In the genomic region with DNA sequence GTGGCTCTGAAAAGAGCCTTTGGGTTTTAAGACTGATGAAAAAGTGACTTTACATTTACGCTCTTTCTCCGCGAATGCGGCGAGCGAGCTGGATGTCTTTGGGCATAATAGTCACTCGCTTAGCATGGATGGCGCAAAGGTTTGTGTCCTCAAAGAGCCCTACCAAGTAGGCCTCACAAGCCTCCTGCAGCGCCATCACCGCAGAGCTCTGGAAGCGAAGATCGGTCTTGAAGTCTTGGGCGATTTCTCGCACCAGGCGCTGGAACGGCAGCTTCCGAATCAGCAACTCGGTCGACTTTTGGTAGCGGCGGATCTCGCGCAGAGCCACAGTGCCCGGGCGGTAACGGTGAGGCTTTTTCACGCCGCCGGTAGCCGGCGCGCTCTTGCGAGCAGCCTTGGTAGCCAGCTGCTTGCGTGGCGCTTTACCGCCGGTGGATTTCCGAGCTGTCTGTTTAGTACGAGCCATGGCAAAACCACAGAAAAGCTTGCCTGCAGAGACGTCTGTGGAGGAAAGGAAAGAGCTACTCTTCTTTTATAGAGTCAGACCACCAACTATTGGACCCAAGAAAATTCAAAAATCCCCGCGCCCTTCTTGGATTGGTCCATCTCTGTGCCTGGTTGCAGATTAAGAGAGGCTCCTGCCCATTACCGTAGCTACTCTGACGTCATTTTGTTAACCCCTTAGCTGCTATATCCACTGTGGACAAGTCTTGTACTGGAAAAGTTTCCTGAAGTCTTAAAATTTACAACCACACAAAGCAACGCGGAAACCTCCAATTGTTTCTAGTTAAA, we compare ENCODE assay signal across 8 cellular contexts. TPM values are rescaled to one million over a fixed set of nuclear protein-coding genes. Genes with fewer than 3 reads are reported as not detected.
DNase-seq lines count a peak whose midpoint lies in the region; TF ChIP-seq lines count a peak whose summit lies in the region.

No MANE protein-coding gene starts in this region.

- H2BK15ac ChIP-seq in H9 (ENCODE audit: low read depth, low read length) = no peak overlapping the region

- H3K4ac ChIP-seq in H9 (ENCODE audit: low read depth, low read length) = no peak overlapping the region; the same call in 1 of the 2 replicates

- H3K23ac ChIP-seq in H9 (ENCODE audit: insufficient read length, low read depth, low read length) = no peak overlapping the region

- H3K27ac ChIP-seq in H9 (ENCODE audit: insufficient read length, low read depth, low read length) = peak overlapping the region; percentile 97
- peak overlapping the region; percentile 99 for H3K27ac ChIP-seq in RWPE1
- H3K27ac ChIP-seq in thyroid gland = peak overlapping the region in 2 of 3 donors; percentile 91 to 92

- peak overlapping the region; percentile 98 to 100 (median 99) for H3K27ac Mint-ChIP-seq in H9
- H3K27ac Mint-ChIP-seq in nephron = peak overlapping the region; percentile 92 to 97 (median 97)

- H3K4me2 ChIP-seq in H9 (ENCODE audit: insufficient read depth, insufficient read length, low read length) = peak overlapping the region; percentile 94

- no peak for TF ChIP-seq CTCF in H9 (conservative IDR thresholded peaks at IDR 0.05)
- TF ChIP-seq CTCF in RWPE1 (conservative IDR thresholded peaks at IDR 0.05; ENCODE audit: low read depth) = no peak
- TF ChIP-seq CTCF in nephron (IDR thresholded peaks at IDR 0.05; ENCODE audit: unreplicated experiment in 3 of 3) = no peak
- peak in 1 of 6 experiments; percentile 14 for TF ChIP-seq CTCF in thyroid gland (IDR thresholded peaks at IDR 0.05)

- H3K79me2 ChIP-seq in H9 (ENCODE audit: insufficient read depth, low read length) = no peaks in the 10 kb centered on the region

- H3K9me3 Mint-ChIP-seq in H9 = no peaks in the 10 kb centered on the region; a peak in 1 of 5 replicates
- no peaks in the 10 kb centered on the region for H3K9me3 Mint-ChIP-seq in nephron

- intact Hi-C loops in thyroid gland (cut with DNase I) = no loop called here

- peak overlapping the region; percentile 96 for H3K14ac ChIP-seq in H9 (ENCODE audit: insufficient read depth, low read length)

- POLR2A ChIA-PET in RWPE1 (lab: Yijun Ruan, JAX; ENCODE audit: low non-redundant PET) = interaction anchor here (0.6 to 3.2 kb wide), 7 partner anchors 13 to 92 kb away, joined by 3 to 33 read pairs (median 3); a partner anchor contains a TSS

- no peak overlapping the region for H2AK5ac ChIP-seq in H9 (ENCODE audit: insufficient read length, low read length)

- H2BK5ac ChIP-seq in H9 (ENCODE audit: insufficient read length, low read length) = peak overlapping the region; percentile 87

- H3K23me2 ChIP-seq in H9 (ENCODE audit: insufficient read length, low read depth, low read length, poor library complexity, severe bottlenecking) = peaks cover 24% of the 10 kb centered on the region

- peak overlapping the region; percentile 33 for H3K56ac ChIP-seq in H9 (ENCODE audit: insufficient read length, low read depth, low read length)

- H3K18ac ChIP-seq in H9 (ENCODE audit: insufficient read length, low read depth, low read length) = peak overlapping the region; percentile 94

- H3K79me1 ChIP-seq in H9 (ENCODE audit: insufficient read depth, low read depth, low read length, poor library complexity, severe bottlenecking) = no peaks in the 10 kb centered on the region

- H3K4me1 Mint-ChIP-seq in H9 (peaks cover 52 to 66% of the 10 kb centered on the region in 2 experiments), nephron (peaks cover 60% of the 10 kb centered on the region)

- TF ChIP-seq POLR2A in thyroid gland (IDR thresholded peaks at IDR 0.05) = peak in 1 of 2 donors; percentile 18

- H3K9ac ChIP-seq in H9 (ENCODE audit: extremely low read depth, insufficient read length, low read length) = peak overlapping the region; percentile 99

- DNase-seq in GDM1 (lab: John Stamatoyannopoulos, UW) = peak; percentile 93
- peak; percentile 94 for DNase-seq in H9
- peak; percentile 95 for DNase-seq in LoVo (ENCODE audit: low spot score)
- peak; percentile 96 for DNase-seq in RWPE1 (ENCODE audit: low spot score)
- peak; percentile 35 for DNase-seq in activated gamma-delta T cell (lab: John Stamatoyannopoulos, UW)
- peak; percentile 96 for DNase-seq in fibroblast of the conjunctiva (ENCODE audit: low read depth)
- peak; percentile 81 to 86 for DNase-seq in thyroid gland

- no peak overlapping the region for H2AFZ ChIP-seq in H9 (ENCODE audit: low read length)

- H2BK120ac ChIP-seq in H9 (ENCODE audit: low read depth, low read length, poor library complexity, severe bottlenecking) = peak overlapping the region; percentile 79

- CTCF ChIA-PET in RWPE1 (lab: Yijun Ruan, JAX) = no interaction called here

- H4K5ac ChIP-seq in H9 (ENCODE audit: insufficient read length, low read depth, low read length) = no peak overlapping the region

- no peaks in the 10 kb centered on the region for H3K36me3 ChIP-seq in thyroid gland

- H3K27me3 ChIP-seq in H9 (ENCODE audit: insufficient read depth, low read length) (no peaks in the 10 kb centered on the region), thyroid gland (no peaks in the 10 kb centered on the region)

- no peaks in the 10 kb centered on the region for H3K4me1 ChIP-seq in H9 (ENCODE audit: insufficient read depth, low read length)
- peaks cover 10 to 16% of the 10 kb centered on the region in 2 donors for H3K4me1 ChIP-seq in thyroid gland

- peak overlapping the region in 2 of 3 donors; percentile 19 to 45 for H3K4me3 ChIP-seq in thyroid gland (replicated peaks in 1 of 3)

- WGBS in H9 (ENCODE audit: extremely low coverage, insufficient read length, low lambda C conversion rate) = no CpG with 5 or more reads among the region's 46 CpGs
- 1 to 4% methylated on average over 21 to 33 of the region's 46 CpGs for WGBS in thyroid gland, 2 donors

- no peak overlapping the region for H4K91ac ChIP-seq in H9 (ENCODE audit: insufficient read length, low read depth, low read length)

- H4K8ac ChIP-seq in H9 (replicated peaks; ENCODE audit: insufficient read length, low read depth, low read length) = no peak overlapping the region

- peak overlapping the region; percentile 85 to 95 for H3K4me3 Mint-ChIP-seq in H9
- peak overlapping the region; percentile 87 to 95 (median 93) for H3K4me3 Mint-ChIP-seq in nephron

- no peaks in the 10 kb centered on the region for H4K20me1 ChIP-seq in H9 (ENCODE audit: control insufficient read depth, insufficient read depth, insufficient read length)

- H2BK20ac ChIP-seq in H9 (ENCODE audit: low read depth, low read length, poor library complexity, severe bottlenecking) = no peak overlapping the region

- no peaks in the 10 kb centered on the region; the same call in none of the 2 replicates for H3K27me3 Mint-ChIP-seq in H9 (ENCODE audit: low read depth)
- no peaks in the 10 kb centered on the region for H3K27me3 Mint-ChIP-seq in nephron (ENCODE audit: low read depth)

- peak overlapping the region; percentile 10 for H2BK12ac ChIP-seq in H9 (ENCODE audit: insufficient read length, low read depth, low read length)

- H3K36me3 Mint-ChIP-seq in H9 (ENCODE audit: insufficient read depth in 1 of 3, low read depth in 3 of 3) (no peaks in the 10 kb centered on the region), nephron (ENCODE audit: low read depth) (no peaks in the 10 kb centered on the region)

- no peaks in the 10 kb centered on the region for H3K9me3 ChIP-seq in H9 (ENCODE audit: control insufficient read depth, low read depth, low read length)
- no peaks in the 10 kb centered on the region for H3K9me3 ChIP-seq in thyroid gland

- peak overlapping the region; percentile 43 for H3T11ph ChIP-seq in H9 (ENCODE audit: low read length)

RNA-seq across cellular contexts. Expression of a gene that starts 55.4 kb away (rescaled TPM):
- total RNA-seq in H9 (2021) (0.29 and 0.98 TPM in 2 replicates), thyroid gland (1 to 10 TPM; 7.5 to 9.8 (median 8.3) TPM)

Comparison
In these comparisons a context has a peak if more than half of its experiments do, and no peak if none do; other contexts are left out.
1. Peak in every context shown above with its lines: DNase-seq, H3K4me3 ChIP-seq and H3K27ac ChIP-seq.
2. DNase-seq: peak in every context shown above with its lines; median percentile 96 in RWPE1; 96 in fibroblast of the conjunctiva; 95 in LoVo; 94 in H9; 93 in GDM1; 84 in thyroid gland; 35 in activated gamma-delta T cell.